ENCODE assay signal across 1 cellular context in genomic region chr14:103100281-103101121, GRCh38.
A peak's percentile ranks its signal among the peaks of the same experiment; 100 is the strongest.
TF ChIP-seq lines count a peak whose summit lies in the region.

No MANE protein-coding gene starts in this region.

TF ChIP-seq in K562, 482 proteins besides CTCF, POLR2A, EP300 and RAD21:
- TF ChIP-seq NCOA4 (IDR thresholded peaks at IDR 0.05; ENCODE audit: partially characterized antibody) (no peak), CEBPG (CRISPR knock-in tag; IDR thresholded peaks at IDR 0.05) (peak; percentile 19; the same call in 1 of the 2 replicates), CEBPG (tag; conservative IDR thresholded peaks at IDR 0.05 in 1 of 2, IDR thresholded peaks at IDR 0.05 in 1 of 2) (no peak), EGR1 (conservative IDR thresholded peaks at IDR 0.05) (0 out of 2 replicates have a peak, but pooled peaks have one; percentile 13), RBM15 (IDR thresholded peaks at IDR 0.05; ENCODE audit: insufficient read depth, low read length) (no peak), NR0B1 (IDR thresholded peaks at IDR 0.05; ENCODE audit: partially characterized antibody) (no peak), ATF3 (IDR thresholded peaks at IDR 0.05) (peak; percentile 60), ATF3 (CRISPR knock-in tag; conservative IDR thresholded peaks at IDR 0.05) (no peak), ZBTB49 (CRISPR knock-in tag; IDR thresholded peaks at IDR 0.05; ENCODE audit: borderline replicate concordance) (no peak), MCM2 (IDR thresholded peaks at IDR 0.05; ENCODE audit: low read depth) (no peak), ZNF77 (CRISPR knock-in tag; IDR thresholded peaks at IDR 0.05) (no peak), CEBPB (tag; IDR thresholded peaks at IDR 0.05) (peak; percentile 84), BACH1 (tag; IDR thresholded peaks at IDR 0.05) (no peak), YBX1 (IDR thresholded peaks at IDR 0.05) (no peak), ZNF253 (CRISPR knock-in tag; conservative IDR thresholded peaks at IDR 0.05) (no peak), NKRF (IDR thresholded peaks at IDR 0.05; ENCODE audit: borderline replicate concordance) (no peak), GTF2E2 (tag; IDR thresholded peaks at IDR 0.05) (no peak), ZNF384 (IDR thresholded peaks at IDR 0.05; ENCODE audit: low read depth, low read length) (0 out of 2 replicates have a peak, but pooled peaks have one; percentile 7), ZNF239 (CRISPR knock-in tag; IDR thresholded peaks at IDR 0.05) (no peak), CREB3 (tag; conservative IDR thresholded peaks at IDR 0.05; ENCODE audit: low read depth) (no peak), SNRNP70 (optimal IDR thresholded peaks at IDR 0.05; ENCODE audit: low read depth, low read length) (no peak), SMAD1 (IDR thresholded peaks at IDR 0.05; ENCODE audit: low read depth, low read length, partially characterized antibody) (no peak), STAG1 (CRISPR knock-in tag; IDR thresholded peaks at IDR 0.05; ENCODE audit: borderline replicate concordance) (no peak), ZFX (CRISPR knock-in tag; IDR thresholded peaks at IDR 0.05) (0 out of 2 replicates have a peak, but pooled peaks have one; percentile 12), MEIS2 (IDR thresholded peaks at IDR 0.05; ENCODE audit: partially characterized antibody) (no peak), CBFB (CRISPR knock-in tag; IDR thresholded peaks at IDR 0.05) (no peak), HDAC1 (IDR thresholded peaks at IDR 0.05) (no peak), ELK3 (CRISPR knock-in tag; IDR thresholded peaks at IDR 0.05) (no peak), POU5F1 (IDR thresholded peaks at IDR 0.05; ENCODE audit: borderline replicate concordance, low read depth, low read length, partially characterized antibody) (no peak), ZNF778 (CRISPR knock-in tag; IDR thresholded peaks at IDR 0.05) (no peak), ZBTB11 (CRISPR knock-in tag; IDR thresholded peaks at IDR 0.05) (no peak), ZNF217 (CRISPR knock-in tag; IDR thresholded peaks at IDR 0.05) (no peak), PML (IDR thresholded peaks at IDR 0.05; ENCODE audit: low read length) (no peak)
TF ChIP-seq in K562: peak in this region for 6.
